In the genomic region with DNA sequence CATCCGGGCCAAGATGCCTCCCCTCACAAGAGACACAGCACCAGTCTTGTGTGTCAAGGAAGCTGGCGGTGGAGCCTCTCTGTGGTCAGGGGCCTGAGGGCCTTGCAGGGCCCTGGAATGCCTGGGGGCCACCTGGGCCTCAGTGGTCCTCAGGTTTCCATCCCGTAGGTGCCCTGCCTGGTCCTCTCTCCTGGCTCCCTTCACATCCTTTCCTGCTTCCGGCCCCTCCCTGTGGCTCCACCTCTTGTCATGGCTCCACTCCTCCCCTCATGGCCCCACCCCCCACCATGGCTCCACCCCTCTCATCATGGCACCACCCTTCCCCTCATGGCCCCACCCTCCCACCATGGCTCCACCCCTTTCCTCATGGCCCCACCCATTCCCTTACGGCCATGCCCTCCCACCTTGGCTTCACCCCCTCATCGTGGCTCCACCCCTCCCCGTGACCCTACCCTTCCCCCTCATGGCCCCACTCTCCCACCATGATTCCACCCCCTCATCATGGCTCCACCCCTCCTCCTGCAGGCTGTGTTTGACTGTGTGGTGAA, we compare ENCODE assay signal across 19 cellular contexts.
DNase-seq lines count a peak whose midpoint lies in the region; ATAC-seq, FAIRE-seq and TF ChIP-seq lines count a peak whose summit lies in the region.
"Had no signal": no experiment of that assay in that cellular context is flagged by ENCODE, and none has a peak within 500 bp of the region (broad histone marks: within the 10 kb centered on the region; RNA-seq: fewer than 3 reads in every experiment).

No MANE protein-coding gene starts in this region.

- no peak for DNase-seq in activated T-cell treated with anti-CD3 and anti-CD28 coated beads, Interleukin-2, amount 50 U/mL, for 4 hours
- DNase-seq in activated T-cell treated with anti-CD3 and anti-CD28 coated beads for 4 hours (no peak), MG63 (peak; percentile 10), H1 (ENCODE audit: low read depth in 1 of 2, low spot score in 2 of 2) (peak in 1 of 2 experiments; percentile 51), stomach (peak; percentile 19), COLO829 (ENCODE audit: low spot score) (no peak), NCI-H2227 treated with DMSO at 0.1 percent for 48 hours (lab: John Stamatoyannopoulos, UW) (no peak), foreskin keratinocyte (no peak)
- DNase-seq: activated CD4-positive, alpha-beta T cell treated with anti-CD3 and anti-CD28 coated beads, Interleukin-2, amount 50 U/mL, for 1 hour; activated naive CD4-positive, alpha-beta T cell treated with anti-CD3 and anti-CD28 coated beads, Interleukin-2, amount 10 ng/mL, durations not matched to agents 7 days and 5 days; DMS153; glutamatergic neuron; NCI-H446; PC-3; transverse colon had no signal

- no peak overlapping the region for H4K5ac ChIP-seq in H1 (ENCODE audit: insufficient read length, low read depth, low read length)

- no peaks in the 10 kb centered on the region for H3K9me3 Mint-ChIP-seq in activated T-cell treated with anti-CD3 and anti-CD28 coated beads, Interleukin-2, amount 50 U/mL, for 4 hours
- H3K9me3 Mint-ChIP-seq: activated naive CD4-positive, alpha-beta T cell treated with anti-CD3 and anti-CD28 coated beads, Interleukin-2, amount 10 ng/mL, durations not matched to agents 7 days and 5 days had no signal

- intact Hi-C loops in stomach (cut with DNase I; ENCODE audit: low total_unique reads) = no loop called here

- H3K27ac ChIP-seq in H1 (ENCODE audit: low read depth, low read length) (no peak overlapping the region), stomach (no peak overlapping the region), foreskin keratinocyte (no peak overlapping the region)
- H3K27ac ChIP-seq: prostate gland, transverse colon had no signal

- no peak overlapping the region for H3K23ac ChIP-seq in H1 (ENCODE audit: insufficient read length)

- no peak overlapping the region for H3K4ac ChIP-seq in H1 (replicated peaks; ENCODE audit: insufficient read length, low read depth, low read length)

- H4K91ac ChIP-seq in H1 (replicated peaks; ENCODE audit: insufficient read length, low read length) = no peak overlapping the region

- POLR2A ChIA-PET in H1 (lab: Charles Lee; ENCODE audit: partially characterized antibody) = no interaction called here

- 88% methylated on average over 3 of the region's 7 CpGs; no CpG with 5 or more reads in 1 of the 2 experiments for WGBS in H1 (ENCODE audit: extremely low coverage in 1 of 2, insufficient coverage in 1 of 2, insufficient read length in 1 of 2, insufficient replicate concordance in 2 of 2, low coverage in 1 of 2, low lambda C conversion rate in 2 of 2, missing lambda C conversion rate in 1 of 2), 2 experiments
- 64 to 86% (median 80%) methylated on average over 7 of the region's 7 CpGs for WGBS in stomach, 5 donors

- TF ChIP-seq POLR2A in H1 (IDR thresholded peaks at IDR 0.05; ENCODE audit: control extremely low read depth in 1 of 2, low read depth in 2 of 2, low read length in 2 of 2) = no peak
- TF ChIP-seq POLR2A in stomach (IDR thresholded peaks at IDR 0.05) = no peak

- H3K18ac ChIP-seq in H1 (ENCODE audit: extremely low read depth, low read length) = no peak overlapping the region

- CTCF ChIA-PET in H1 (lab: Charles Lee; ENCODE audit: partially characterized antibody) = interaction anchor here (1.3 to 1.5 kb wide), 2 partner anchors 12 to 174 kb away, joined by 4 to 9 read pairs; no protein-coding TSS in a partner anchor

- H4K20me1 ChIP-seq in H1 (replicated peaks in 1 of 2; ENCODE audit: control insufficient read depth in 1 of 2, insufficient read depth in 2 of 2, low read length in 2 of 2) = peaks cover 2 to 3% of the 10 kb centered on the region in 2 experiments

- no peak overlapping the region for H2BK120ac ChIP-seq in H1 (replicated peaks; ENCODE audit: low read depth, low read length)

- no peak overlapping the region for H3K4me3 Mint-ChIP-seq in activated T-cell treated with anti-CD3 and anti-CD28 coated beads, Interleukin-2, amount 50 U/mL, for 4 hours
- H3K4me3 Mint-ChIP-seq: activated naive CD4-positive, alpha-beta T cell treated with anti-CD3 and anti-CD28 coated beads, Interleukin-2, amount 10 ng/mL, durations not matched to agents 7 days and 5 days had no signal

- TF ChIP-seq CTCF in H1 (IDR thresholded peaks at IDR 0.05; ENCODE audit: control extremely low read depth in 1 of 3, insufficient read depth in 1 of 3, low read depth in 1 of 3, low read length in 3 of 3) (no peak), stomach (IDR thresholded peaks at IDR 0.05) (no peak), foreskin keratinocyte (conservative IDR thresholded peaks at IDR 0.05) (no peak)

- ATAC-seq in activated T-cell treated with anti-CD3 and anti-CD28 coated beads, Interleukin-2, amount 50 U/mL, for 4 hours = peak; percentile 32 to 61
- no peak for ATAC-seq in foreskin keratinocyte
- ATAC-seq: left colon, PC-3 had no signal

- H3K4me3 ChIP-seq in MG63 (no peak overlapping the region), H1 (ENCODE audit: extremely low read depth in 1 of 4, insufficient read depth in 2 of 4, low read depth in 3 of 4, low read length in 4 of 4) (no peak overlapping the region), stomach (no peak overlapping the region)
- H3K4me3 ChIP-seq: prostate gland, transverse colon had no signal

- H3K36me3 ChIP-seq in MG63 = no peaks in the 10 kb centered on the region
- peaks cover 0 to 12% (median 2%) of the 10 kb centered on the region in 4 experiments; a peak in 3 of 8 replicates for H3K36me3 ChIP-seq in H1 (ENCODE audit: control insufficient read depth in 2 of 4, insufficient read depth in 4 of 4, low read length in 3 of 4)
- no peaks in the 10 kb centered on the region for H3K36me3 ChIP-seq in stomach
- H3K36me3 ChIP-seq: prostate gland, transverse colon had no signal

- H3K27me3 ChIP-seq in MG63 = no peaks in the 10 kb centered on the region
- no peaks in the 10 kb centered on the region for H3K27me3 ChIP-seq in H1 (replicated peaks in 1 of 4; ENCODE audit: control insufficient read depth in 3 of 4, extremely low read depth in 1 of 4, insufficient read depth in 3 of 4, low read length in 3 of 4)
- peaks cover 0 to 34% (median 4%) of the 10 kb centered on the region in 3 donors for H3K27me3 ChIP-seq in stomach
- no peaks in the 10 kb centered on the region for H3K27me3 ChIP-seq in foreskin keratinocyte

- H4K8ac ChIP-seq in H1 (ENCODE audit: extremely low read depth, insufficient read depth, low read length) = no peak overlapping the region

- H2AFZ ChIP-seq in H1 (ENCODE audit: low read length) = no peak overlapping the region

- peak overlapping the region; percentile 15; the same call in 1 of the 2 replicates for H2BK5ac ChIP-seq in H1 (ENCODE audit: low read depth, low read length)

- H3K4me1 Mint-ChIP-seq in activated T-cell treated with anti-CD3 and anti-CD28 coated beads, Interleukin-2, amount 50 U/mL, for 4 hours (ENCODE audit: low read depth) = peaks cover 2% of the 10 kb centered on the region
- H3K4me1 Mint-ChIP-seq: activated naive CD4-positive, alpha-beta T cell treated with anti-CD3 and anti-CD28 coated beads, Interleukin-2, amount 10 ng/mL, durations not matched to agents 7 days and 5 days had no signal

- no peaks in the 10 kb centered on the region for H3K79me2 ChIP-seq in H1 (ENCODE audit: control insufficient read depth in 1 of 2, insufficient read depth in 2 of 2, low read length in 2 of 2)

- TF ChIP-seq RAD21 in H1 (IDR thresholded peaks at IDR 0.05 in 1 of 2, conservative IDR thresholded peaks at IDR 0.05 in 1 of 2; ENCODE audit: low read depth in 2 of 2, low read length in 2 of 2) = no peak

- H2BK20ac ChIP-seq in H1 (ENCODE audit: low read length) = no peak overlapping the region

- TF ChIP-seq EP300 in H1 (IDR thresholded peaks at IDR 0.05; ENCODE audit: borderline replicate concordance in 1 of 2, low read depth in 2 of 2, low read length in 2 of 2) (no peak), stomach (IDR thresholded peaks at IDR 0.05) (no peak)

- FAIRE-seq in H1 (lab: Jason Lieb, UNC) = no peak
- FAIRE-seq: endothelial cell of umbilical vein, HTR-8/SVneo had no signal

- no peaks in the 10 kb centered on the region for H3K9me3 ChIP-seq in MG63
- H3K9me3 ChIP-seq in H1 (ENCODE audit: insufficient read depth in 2 of 2, low read depth in 1 of 2, low read length in 1 of 2) = peaks cover 26 to 70% of the 10 kb centered on the region in 2 experiments; a peak in 3 of 4 replicates
- no peaks in the 10 kb centered on the region for H3K9me3 ChIP-seq in stomach
- H3K9me3 ChIP-seq: prostate gland, transverse colon had no signal

- no peak overlapping the region for H2BK15ac ChIP-seq in H1 (ENCODE audit: low read length)

- H3K14ac ChIP-seq in H1 (ENCODE audit: insufficient read length) = no peak overlapping the region

- H3K56ac ChIP-seq in H1 (replicated peaks; ENCODE audit: insufficient read length, low read depth, low read length) = no peak overlapping the region

- no peak overlapping the region for H2AK5ac ChIP-seq in H1 (ENCODE audit: low read depth, low read length)

- H3K23me2 ChIP-seq in H1 (ENCODE audit: low read depth, low read length) = no peaks in the 10 kb centered on the region

- peaks cover 19% of the 10 kb centered on the region for H3K27me3 Mint-ChIP-seq in activated T-cell treated with anti-CD3 and anti-CD28 coated beads, Interleukin-2, amount 50 U/mL, for 4 hours (ENCODE audit: low read depth)

- H3K79me1 ChIP-seq in H1 (ENCODE audit: low read depth, low read length) = no peaks in the 10 kb centered on the region

- no peak overlapping the region for H3K4me2 ChIP-seq in H1 (ENCODE audit: insufficient read depth in 1 of 2, low read depth in 2 of 2, low read length in 2 of 2)

- H3K9ac ChIP-seq in H1 (replicated peaks in 1 of 4; ENCODE audit: extremely low read depth in 1 of 4, low read depth in 3 of 4, low read length in 3 of 4) = no peak overlapping the region

- peaks cover 0 to 8% (median 0%) of the 10 kb centered on the region in 4 experiments; a peak in 2 of 7 replicates for H3K4me1 ChIP-seq in H1 (replicated peaks in 1 of 4; ENCODE audit: control insufficient read depth in 3 of 4, insufficient read depth in 4 of 4, low read length in 3 of 4)
- no peaks in the 10 kb centered on the region for H3K4me1 ChIP-seq in stomach
- no peaks in the 10 kb centered on the region for H3K4me1 ChIP-seq in foreskin keratinocyte
- H3K4me1 ChIP-seq: prostate gland, transverse colon had no signal

- H3K36me3 Mint-ChIP-seq in activated T-cell treated with anti-CD3 and anti-CD28 coated beads, Interleukin-2, amount 50 U/mL, for 4 hours (ENCODE audit: insufficient read depth) = no peaks in the 10 kb centered on the region
- H3K36me3 Mint-ChIP-seq: activated naive CD4-positive, alpha-beta T cell treated with anti-CD3 and anti-CD28 coated beads, Interleukin-2, amount 10 ng/mL, durations not matched to agents 7 days and 5 days had no signal

- no peak overlapping the region for H2BK12ac ChIP-seq in H1 (ENCODE audit: low read depth, low read length)

TF ChIP-seq in H1, 55 proteins besides CTCF, POLR2A, EP300 and RAD21 (continues in another document):
- no peak for TF ChIP-seq RXRA (IDR thresholded peaks at IDR 0.05; ENCODE audit: insufficient read depth, low read depth, low read length)
- TF ChIP-seq MAFK (IDR thresholded peaks at IDR 0.05; ENCODE audit: low read depth, low read length) = no peak
- no peak for TF ChIP-seq CBX8 (IDR thresholded peaks at IDR 0.05; ENCODE audit: borderline replicate concordance, low read depth, low read length)
- no peak for TF ChIP-seq CBX5 (IDR thresholded peaks at IDR 0.05; ENCODE audit: low read depth, low read length)
- TF ChIP-seq TAF7 (optimal IDR thresholded peaks at IDR 0.05; ENCODE audit: borderline replicate concordance, low read depth, low read length) = no peak

Comparison
In these comparisons a context has a peak if more than half of its experiments do, and no peak if none do; other contexts are left out.
1. DNase-seq: peak in MG63 (single experiment) and stomach (single experiment); none in activated T-cell treated with anti-CD3 and anti-CD28 coated beads, Interleukin-2, amount 50 U/mL, for 4 hours (single experiment), activated T-cell treated with anti-CD3 and anti-CD28 coated beads for 4 hours (single experiment), COLO829 (single experiment), NCI-H2227 treated with DMSO at 0.1 percent for 48 hours (single experiment) and foreskin keratinocyte (0 of 2).